ENCODE assay signal across 1 cellular context in the genomic region with DNA sequence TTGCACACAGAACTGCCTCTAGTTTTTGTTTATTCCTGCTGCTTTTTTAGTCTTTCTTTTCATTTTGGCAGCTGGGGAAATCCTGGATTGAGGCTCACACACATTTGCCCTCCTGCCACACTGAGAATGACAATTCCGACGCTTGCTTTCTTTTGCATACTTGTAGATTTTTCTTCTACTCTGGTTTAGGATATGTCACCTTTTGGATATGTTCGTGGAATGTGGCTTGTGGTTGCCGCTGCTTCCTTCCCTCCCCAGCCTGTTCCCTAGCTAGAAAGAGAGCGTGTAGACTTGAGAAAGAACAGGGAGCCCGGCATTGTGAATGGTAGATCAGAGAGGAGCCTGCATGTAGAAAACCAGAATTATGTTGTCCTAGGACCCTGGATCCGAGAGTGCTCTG.
TF ChIP-seq lines count a peak whose summit lies in the region.

No MANE protein-coding gene starts in this region.

TF ChIP-seq in GM23338, 12 proteins besides CTCF, POLR2A, EP300 and RAD21 (continued from another document):
- TF ChIP-seq ETS1 (IDR thresholded peaks at IDR 0.05) (no peak), ZNF114 (CRISPR knock-in tag; IDR thresholded peaks at IDR 0.05) (no peak), ZNF462 (CRISPR knock-in tag; IDR thresholded peaks at IDR 0.05) (no peak), ZNF331 (CRISPR knock-in tag; IDR thresholded peaks at IDR 0.05; ENCODE audit: low read depth) (no peak), NANOG (IDR thresholded peaks at IDR 0.05; ENCODE audit: borderline replicate concordance) (no peak), CREB1 (CRISPR knock-in tag; IDR thresholded peaks at IDR 0.05; ENCODE audit: low read depth) (no peak)
- TF ChIP-seq, protein P1, sequence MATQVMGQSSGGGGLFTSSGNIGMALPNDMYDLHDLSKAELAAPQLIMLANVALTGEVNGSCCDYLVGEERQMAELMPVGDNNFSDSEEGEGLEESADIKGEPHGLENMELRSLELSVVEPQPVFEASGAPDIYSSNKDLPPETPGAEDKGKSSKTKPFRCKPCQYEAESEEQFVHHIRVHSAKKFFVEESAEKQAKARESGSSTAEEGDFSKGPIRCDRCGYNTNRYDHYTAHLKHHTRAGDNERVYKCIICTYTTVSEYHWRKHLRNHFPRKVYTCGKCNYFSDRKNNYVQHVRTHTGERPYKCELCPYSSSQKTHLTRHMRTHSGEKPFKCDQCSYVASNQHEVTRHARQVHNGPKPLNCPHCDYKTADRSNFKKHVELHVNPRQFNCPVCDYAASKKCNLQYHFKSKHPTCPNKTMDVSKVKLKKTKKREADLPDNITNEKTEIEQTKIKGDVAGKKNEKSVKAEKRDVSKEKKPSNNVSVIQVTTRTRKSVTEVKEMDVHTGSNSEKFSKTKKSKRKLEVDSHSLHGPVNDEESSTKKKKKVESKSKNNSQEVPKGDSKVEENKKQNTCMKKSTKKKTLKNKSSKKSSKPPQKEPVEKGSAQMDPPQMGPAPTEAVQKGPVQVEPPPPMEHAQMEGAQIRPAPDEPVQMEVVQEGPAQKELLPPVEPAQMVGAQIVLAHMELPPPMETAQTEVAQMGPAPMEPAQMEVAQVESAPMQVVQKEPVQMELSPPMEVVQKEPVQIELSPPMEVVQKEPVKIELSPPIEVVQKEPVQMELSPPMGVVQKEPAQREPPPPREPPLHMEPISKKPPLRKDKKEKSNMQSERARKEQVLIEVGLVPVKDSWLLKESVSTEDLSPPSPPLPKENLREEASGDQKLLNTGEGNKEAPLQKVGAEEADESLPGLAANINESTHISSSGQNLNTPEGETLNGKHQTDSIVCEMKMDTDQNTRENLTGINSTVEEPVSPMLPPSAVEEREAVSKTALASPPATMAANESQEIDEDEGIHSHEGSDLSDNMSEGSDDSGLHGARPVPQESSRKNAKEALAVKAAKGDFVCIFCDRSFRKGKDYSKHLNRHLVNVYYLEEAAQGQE (IDR thresholded peaks at IDR 0.05; ENCODE audit: unreplicated experiment): no peak
